Comparison of ENCODE assay signal across 8 cellular contexts in the genomic region with DNA sequence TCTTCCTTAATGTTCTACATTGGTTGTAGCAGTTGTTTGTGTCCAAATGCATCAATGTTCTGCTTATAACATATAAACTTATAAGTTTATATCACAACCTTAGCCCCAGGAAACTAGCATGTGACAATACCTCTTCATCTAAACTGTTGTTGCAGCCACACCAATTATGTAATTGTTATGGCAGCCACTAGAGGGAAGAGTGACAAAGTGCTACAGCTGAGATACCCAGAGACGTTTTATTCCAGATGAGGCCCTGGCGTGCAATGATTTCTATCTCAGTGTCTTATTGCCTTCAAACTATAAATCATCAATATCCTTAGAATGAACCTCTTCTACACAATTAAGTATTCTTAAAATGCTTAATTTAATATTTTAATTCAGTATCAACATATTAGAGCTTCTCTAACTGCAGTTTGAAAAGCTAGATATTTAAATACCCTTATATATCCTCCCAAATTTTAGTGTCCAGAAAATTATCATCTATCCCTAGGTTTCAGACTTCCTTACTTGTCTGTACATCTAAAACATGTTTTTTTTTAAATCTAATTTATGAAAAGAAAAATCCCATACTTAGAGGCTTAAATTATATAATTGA.
DNase-seq lines count a peak whose midpoint lies in the region; ATAC-seq, FAIRE-seq and TF ChIP-seq lines count a peak whose summit lies in the region.

No MANE protein-coding gene starts in this region.

- no peak overlapping the region for H2AFZ ChIP-seq in PC-3 (ENCODE audit: low read length)

- no peaks in the 10 kb centered on the region for H3F3A ChIP-seq in PC-3 (ENCODE audit: low read length, unreplicated experiment)

- CTCF ChIA-PET in PC-3 (lab: Charles Lee): interaction anchor here (0.6 to 2.0 kb wide), 2 partner anchors 174 to 600 kb away, joined by 6 to 8 read pairs; no protein-coding TSS in a partner anchor

- no peaks in the 10 kb centered on the region for H3K27me3 ChIP-seq in PC-3 (ENCODE audit: low read length)
- no peaks in the 10 kb centered on the region for H3K27me3 ChIP-seq in testis
- H3K27me3 ChIP-seq in uterus: no peaks in the 10 kb centered on the region

- H3K4me2 ChIP-seq in PC-3 (ENCODE audit: low read length): no peak overlapping the region

- H4K20me1 ChIP-seq in PC-3 (ENCODE audit: low read length): no peaks in the 10 kb centered on the region

- H3K9me2 ChIP-seq in PC-3 (replicated peaks; ENCODE audit: low read length): no peaks in the 10 kb centered on the region

- BruUV-seq in PC-3 (replicated peaks; lab: Mats Ljungman, UMichigan): no TSS peak

- no peaks in the 10 kb centered on the region for H3K79me2 ChIP-seq in PC-3 (ENCODE audit: low read length)

- no peak overlapping the region for H3K9ac ChIP-seq in PC-3 (ENCODE audit: low read length)

- H3K4me3 ChIP-seq in PC-3 (ENCODE audit: low read length) (no peak overlapping the region), fibroblast of pulmonary artery (replicated peaks; ENCODE audit: low read depth, low read length) (no peak overlapping the region), testis (no peak overlapping the region), uterus (no peak overlapping the region)

- peak; percentile 28 for DNase-seq in COR-L47 (lab: John Stamatoyannopoulos, UW)
- peak; percentile 1 for DNase-seq in GM19239 (ENCODE audit: insufficient read length, low spot score)
- DNase-seq in PC-3: peak; percentile 52
- DNase-seq in fibroblast of pulmonary artery (ENCODE audit: low read depth): peak; percentile 52
- DNase-seq in testis: peak; percentile 22
- no peak for DNase-seq in uterus
- DNase-seq in OCI-M2 (lab: John Stamatoyannopoulos, UW; ENCODE audit: unreplicated experiment): no peak

- no peaks in the 10 kb centered on the region for H3K4me1 ChIP-seq in PC-3 (ENCODE audit: insufficient read depth, low read length)
- H3K4me1 ChIP-seq in testis: no peaks in the 10 kb centered on the region
- H3K4me1 ChIP-seq in uterus: no peaks in the 10 kb centered on the region

- H3K9me3 ChIP-seq in PC-3 (ENCODE audit: low read length): no peaks in the 10 kb centered on the region
- no peaks in the 10 kb centered on the region for H3K9me3 ChIP-seq in testis
- no peaks in the 10 kb centered on the region for H3K9me3 ChIP-seq in uterus

- 24 to 33% methylated on average over 2 of the region's 2 CpGs for WGBS in testis, 2 donors

- intact Hi-C loops in PC-3 (cut with micrococcal nuclease) (loop anchor here (10.0 kb wide), 1 partner anchor 514 kb away; no protein-coding TSS in a partner anchor), testis (cut with DNase I; ENCODE audit: low total_unique reads) (no loop called here), uterus (cut with DNase I; ENCODE audit: low total_unique reads) (no loop called here)

- FAIRE-seq in GM19239 (lab: Jason Lieb, UNC): peak; percentile 39

- TF ChIP-seq POLR2A in testis (IDR thresholded peaks at IDR 0.05): no peak
- TF ChIP-seq POLR2A in uterus (IDR thresholded peaks at IDR 0.05): no peak

- H3K27ac ChIP-seq in PC-3 (ENCODE audit: low read length) (no peak overlapping the region), testis (no peak overlapping the region), uterus (no peak overlapping the region)

- TF ChIP-seq CTCF in PC-3 (conservative IDR thresholded peaks at IDR 0.05; ENCODE audit: low read depth, low read length): peak; percentile 64
- peak; percentile 76 for TF ChIP-seq CTCF in fibroblast of pulmonary artery (IDR thresholded peaks at IDR 0.05; ENCODE audit: low read length, missing control alignments)
- peak in 2 of 3 experiments; percentile 14 to 55 for TF ChIP-seq CTCF in testis (IDR thresholded peaks at IDR 0.05)
- TF ChIP-seq CTCF in uterus (IDR thresholded peaks at IDR 0.05): peak in 1 of 4 experiments; percentile 12

- H3K36me3 ChIP-seq in PC-3 (ENCODE audit: low read depth, low read length): no peaks in the 10 kb centered on the region
- H3K36me3 ChIP-seq in testis (ENCODE audit: low read depth, missing control alignments): no peaks in the 10 kb centered on the region
- no peaks in the 10 kb centered on the region for H3K36me3 ChIP-seq in uterus

- POLR2A ChIA-PET in PC-3 (lab: Charles Lee; ENCODE audit: unreplicated experiment): no interaction called here

- ATAC-seq in HG03432 (IDR thresholded peaks at IDR 0.05; ENCODE audit: unreplicated experiment): peak; percentile 91
- ATAC-seq in PC-3: peak; percentile 51

Comparison
In these comparisons a context has a peak if more than half of its experiments do, and no peak if none do; other contexts are left out.
1. DNase-seq: peak in COR-L47 (single experiment), GM19239 (single experiment), PC-3 (single experiment), fibroblast of pulmonary artery (single experiment) and testis (single experiment); none in uterus (0 of 2) and OCI-M2 (single experiment).